Comparison of ENCODE assay signal across 7 cellular contexts in genomic region chr3:170563712-170564423, GRCh38. TPM values are rescaled to one million over a fixed set of nuclear protein-coding genes. Genes with fewer than 3 reads are reported as not detected.
DNase-seq lines count a peak whose midpoint lies in the region; ATAC-seq and TF ChIP-seq lines count a peak whose summit lies in the region.

No MANE protein-coding gene starts in this region.

- H3K79me2 ChIP-seq in H9 (ENCODE audit: insufficient read depth, low read length) = no peaks in the 10 kb centered on the region

- peaks cover 4 to 7% of the 10 kb centered on the region in 2 experiments; a peak in 3 of 4 replicates for H3K4me1 Mint-ChIP-seq in H9

- intact Hi-C loops in prostate gland (cut with DNase I) = no loop called here

- H3K4me3 ChIP-seq in prostate gland = no peak overlapping the region

- H2BK120ac ChIP-seq in H9 (ENCODE audit: low read depth, low read length, poor library complexity, severe bottlenecking) = no peak overlapping the region

- H3K9me3 Mint-ChIP-seq in H9 = peaks cover 0 to 2% of the 10 kb centered on the region in 2 experiments; a peak in 2 of 5 replicates

- H2BK20ac ChIP-seq in H9 (ENCODE audit: low read depth, low read length, poor library complexity, severe bottlenecking) = no peak overlapping the region

- H3K14ac ChIP-seq in H9 (ENCODE audit: insufficient read depth, low read length) = no peak overlapping the region

- no peaks in the 10 kb centered on the region; the same call in 1 of the 2 replicates for H3K27me3 Mint-ChIP-seq in H9 (ENCODE audit: low read depth)

- TF ChIP-seq CTCF in prostate gland (IDR thresholded peaks at IDR 0.05) = no peak
- no peak for TF ChIP-seq CTCF in H9 (conservative IDR thresholded peaks at IDR 0.05)

- H3K27ac ChIP-seq in prostate gland (no peak overlapping the region), H9 (ENCODE audit: insufficient read length, low read depth, low read length) (no peak overlapping the region)

- H4K5ac ChIP-seq in H9 (ENCODE audit: insufficient read length, low read depth, low read length) = no peak overlapping the region

- H3K56ac ChIP-seq in H9 (ENCODE audit: insufficient read length, low read depth, low read length) = no peak overlapping the region

- no peaks in the 10 kb centered on the region for H3K4me1 ChIP-seq in prostate gland (replicated peaks)
- no peaks in the 10 kb centered on the region for H3K4me1 ChIP-seq in H9 (ENCODE audit: insufficient read depth, low read length)

- no peak overlapping the region for H2BK12ac ChIP-seq in H9 (ENCODE audit: insufficient read length, low read depth, low read length)

- H3K27ac Mint-ChIP-seq in H9 = no peak overlapping the region; a peak in 1 of 7 replicates

- no peaks in the 10 kb centered on the region for H3K36me3 ChIP-seq in prostate gland

- no peak overlapping the region for H3K9ac ChIP-seq in H9 (ENCODE audit: extremely low read depth, insufficient read length, low read length)

- no peak overlapping the region for H2AK5ac ChIP-seq in H9 (ENCODE audit: insufficient read length, low read length)

- no peak overlapping the region for H3K18ac ChIP-seq in H9 (ENCODE audit: insufficient read length, low read depth, low read length)

- peak; percentile 96 for ATAC-seq in GM18508 (IDR thresholded peaks at IDR 0.05; ENCODE audit: insufficient read depth, unreplicated experiment)
- ATAC-seq in GM21717 (IDR thresholded peaks at IDR 0.05; ENCODE audit: unreplicated experiment) = peak; percentile 89

- H3K23me2 ChIP-seq in H9 (ENCODE audit: insufficient read length, low read depth, low read length, poor library complexity, severe bottlenecking) = no peaks in the 10 kb centered on the region

- no peak overlapping the region for H4K8ac ChIP-seq in H9 (replicated peaks; ENCODE audit: insufficient read length, low read depth, low read length)

- H4K20me1 ChIP-seq in H9 (ENCODE audit: control insufficient read depth, insufficient read depth, insufficient read length) = no peaks in the 10 kb centered on the region

- no peak overlapping the region for H2BK5ac ChIP-seq in H9 (ENCODE audit: insufficient read length, low read length)

- H3K36me3 Mint-ChIP-seq in H9 (ENCODE audit: insufficient read depth in 1 of 3, low read depth in 3 of 3) = 0 out of 7 replicates have a peak, but pooled peaks cover 0 to 2% (median 0%) of the 10 kb centered on the region in 3 experiments

- H3K27me3 ChIP-seq in prostate gland (replicated peaks; ENCODE audit: insufficient read depth) (no peaks in the 10 kb centered on the region), H9 (ENCODE audit: insufficient read depth, low read length) (no peaks in the 10 kb centered on the region)

- H3K9me3 ChIP-seq in prostate gland (no peaks in the 10 kb centered on the region), H9 (ENCODE audit: control insufficient read depth, low read depth, low read length) (no peaks in the 10 kb centered on the region)

- H3K4ac ChIP-seq in H9 (ENCODE audit: low read depth, low read length) = no peak overlapping the region

- H3K79me1 ChIP-seq in H9 (ENCODE audit: insufficient read depth, low read depth, low read length, poor library complexity, severe bottlenecking) = no peaks in the 10 kb centered on the region

- no peak for TF ChIP-seq POLR2A in prostate gland (IDR thresholded peaks at IDR 0.05)

- no peak overlapping the region for H3T11ph ChIP-seq in H9 (ENCODE audit: low read length)

- H2AFZ ChIP-seq in H9 (ENCODE audit: low read length) = no peak overlapping the region

- DNase-seq in LHCN-M2 (ENCODE audit: low read depth) = peak; percentile 83
- peak; percentile 17 for DNase-seq in dedifferentiated amniotic fluid mesenchymal stem cell (ENCODE audit: extremely low spot score)
- DNase-seq in prostate gland (ENCODE audit: low spot score) = no peak
- DNase-seq in H9 = no peak
- DNase-seq in NCI-H446 treated with DMSO at 0.1 percent for 48 hours (lab: John Stamatoyannopoulos, UW) = no peak

- 64% methylated on average over 7 of the region's 7 CpGs for WGBS in prostate gland
- no CpG with 5 or more reads among the region's 7 CpGs for WGBS in H9 (ENCODE audit: extremely low coverage, insufficient read length, low lambda C conversion rate)

- no peak overlapping the region for H2BK15ac ChIP-seq in H9 (ENCODE audit: low read depth, low read length)

- no peak overlapping the region for H4K91ac ChIP-seq in H9 (ENCODE audit: insufficient read length, low read depth, low read length)

- H3K4me3 Mint-ChIP-seq in H9 = no peak overlapping the region

- no peak overlapping the region for H3K23ac ChIP-seq in H9 (ENCODE audit: insufficient read length, low read depth, low read length)

- no peak overlapping the region for H3K4me2 ChIP-seq in H9 (ENCODE audit: insufficient read depth, insufficient read length, low read length)

RNA-seq across cellular contexts. Expression of gene SLC7A14, which starts 22.0 kb away (rescaled TPM):
- total RNA-seq in LHCN-M2 (2014; rRNA removed) (0.34 and 0.38 TPM in 2 replicates), prostate gland (under 1 TPM; 0.05 to 0.11 TPM), H9 (2021) (0.39 and 0.42 TPM in 2 replicates)
- polyA plus RNA-seq in LHCN-M2 (2012) = 1.7 TPM

Comparison
In these comparisons a context has a peak if more than half of its experiments do, and no peak if none do; other contexts are left out.
1. DNase-seq: peak in LHCN-M2 (single experiment) and dedifferentiated amniotic fluid mesenchymal stem cell (single experiment); none in prostate gland (single experiment), H9 (single experiment) and NCI-H446 treated with DMSO at 0.1 percent for 48 hours (single experiment).